8 cellular contexts compared by ENCODE assay signal in the genomic region with DNA sequence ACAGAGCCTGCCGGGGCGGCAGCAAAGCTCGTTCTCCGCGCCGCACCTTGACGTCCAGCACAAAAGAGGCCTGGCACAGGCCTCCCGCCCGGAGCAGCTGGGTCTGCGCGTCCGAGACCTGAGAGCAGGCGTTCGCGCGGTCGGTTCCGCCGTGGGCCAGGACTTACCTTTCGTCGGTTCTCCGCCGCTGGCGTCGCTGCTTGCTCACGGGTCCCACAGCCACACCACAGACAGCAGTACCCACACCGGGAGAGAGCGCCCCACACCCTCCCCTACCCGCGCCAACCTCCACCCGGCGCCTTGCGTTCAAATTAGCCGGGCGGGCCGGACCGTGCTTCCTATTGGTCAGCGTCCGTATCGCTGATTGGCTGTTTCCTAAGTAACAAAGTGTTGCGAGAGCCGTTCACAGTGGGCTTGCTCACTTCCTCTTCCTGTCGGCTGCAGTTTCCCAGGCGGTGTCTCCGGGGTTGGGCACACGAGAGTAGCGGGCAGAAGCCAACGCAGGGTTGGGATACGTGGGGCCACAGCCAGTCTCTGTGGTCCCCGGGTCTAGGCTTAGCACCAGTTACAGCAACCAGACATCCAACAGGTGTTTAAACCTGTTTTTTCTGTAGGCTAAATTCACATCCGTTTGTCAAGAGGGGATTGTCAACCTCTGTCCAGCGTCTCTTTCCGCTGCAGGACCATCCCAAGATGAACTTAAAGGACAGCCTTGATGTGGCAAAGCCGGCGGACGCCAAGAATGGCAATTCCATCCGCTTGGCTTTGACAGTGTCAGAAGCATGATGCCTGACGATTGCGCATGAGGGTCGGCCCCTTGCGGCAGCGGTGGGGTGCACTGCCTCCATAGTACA. TPM values are rescaled to one million over a fixed set of nuclear protein-coding genes. Genes with fewer than 3 reads are reported as not detected.
DNase-seq lines count a peak whose midpoint lies in the region; ATAC-seq lines count a peak whose summit lies in the region.

TSS of gene KIF18B (minus strand) at position 313 of the 854 bp plus-strand sequence. CDS start 11,429 bp downstream, outside the sequence.

- peak; percentile 81 for ATAC-seq in GM18499 (IDR thresholded peaks at IDR 0.05; ENCODE audit: insufficient read depth, unreplicated experiment)
- ATAC-seq in HG02938 (IDR thresholded peaks at IDR 0.05; ENCODE audit: unreplicated experiment) = peak; percentile 77
- peak; percentile 98 to 100 for ATAC-seq in right cardiac atrium
- peak; percentile 97 for ATAC-seq in aorta (ENCODE audit: low FRiP score)

- DNase-seq in NCI-H1930 (lab: John Stamatoyannopoulos, UW) = peak; percentile 92 to 93
- peak; percentile 8 to 91 (median 79) for DNase-seq in anterior cingulate cortex (lab: John Stamatoyannopoulos, UW)
- peak; percentile 88 to 95 (median 93) for DNase-seq in right cardiac atrium
- peak; percentile 87 for DNase-seq in putamen (ENCODE audit: low spot score)
- DNase-seq in aorta = peak; percentile 94

- H3K4me3 ChIP-seq in right cardiac atrium (ENCODE audit: low read length) = peak within 1 kb of the TSS; percentile 40
- H3K4me3 ChIP-seq in aorta (ENCODE audit: low read length in 2 of 2) = peak within 1 kb of the TSS; percentile 27 to 37

- H3K36me3 ChIP-seq in aorta (ENCODE audit: control insufficient read depth in 1 of 2, insufficient read depth in 2 of 2, low read length in 1 of 2) = no peaks in the 10 kb centered on the region

- intact Hi-C loops in T-helper 2 cell treated with Interferon-gamma antibody and Interleukin-4, amounts not matched to agents 100 ng/mL and 5 ng/mL, for 36 hours (cut with micrococcal nuclease) = loop anchor here (1.0 to 10.0 kb wide), 3 partner anchors 21 to 187 kb away; partner anchors contain the start of genes ACBD4, C1QL1, NMT1 and PLCD3
- intact Hi-C loops in right cardiac atrium (cut with DNase I) = no loop called here
- intact Hi-C loops in aorta (cut with DNase I) = no loop called here

- WGBS in right cardiac atrium = 2% methylated on average over 62 of the region's 62 CpGs
- 1% methylated on average over 62 of the region's 62 CpGs for WGBS in aorta, 2 donors

- H3K4me1 ChIP-seq in right cardiac atrium (ENCODE audit: control insufficient read depth, insufficient read depth, low read length) (no peaks in the 10 kb centered on the region), aorta (ENCODE audit: control insufficient read depth in 1 of 2, insufficient read depth in 2 of 2, low read length in 2 of 2) (no peaks in the 10 kb centered on the region)

- H3K27ac ChIP-seq in right cardiac atrium (ENCODE audit: low read length) (peak within 1 kb of the TSS; percentile 1), aorta (ENCODE audit: low read depth in 1 of 2, low read length in 2 of 2) (no peak within 1 kb of the TSS)

- no peaks in the 10 kb centered on the region for H3K9me3 ChIP-seq in right cardiac atrium (ENCODE audit: control insufficient read depth, low read length)
- H3K9me3 ChIP-seq in aorta (ENCODE audit: control insufficient read depth, low read length) = no peaks in the 10 kb centered on the region

- H3K27me3 ChIP-seq in right cardiac atrium (ENCODE audit: control insufficient read depth, insufficient read depth) (no peaks in the 10 kb centered on the region), aorta (ENCODE audit: control insufficient read depth in 1 of 2, insufficient read depth in 2 of 2, low read length in 1 of 2) (no peaks in the 10 kb centered on the region)

RNA-seq across cellular contexts. Expression of gene KIF18B, which starts in this region (rescaled TPM):
- total RNA-seq in T-helper 2 cell treated with Interferon-gamma antibody and Interleukin-4, amounts not matched to agents 100 ng/mL and 5 ng/mL, for 36 hours = 83.6 and 84.5 TPM in 2 replicates
- 1 to 10 TPM in 3 of 4 donors, under 1 TPM in 1; 0.08 to 1.4 (median 1.1) TPM for total RNA-seq in right cardiac atrium
- polyA plus RNA-seq in right cardiac atrium = 0.25 TPM
- total RNA-seq in aorta = 1 to 10 TPM in 1 of 2 donors, under 1 TPM in 1; 0.16 to 1.7 TPM
- under 1 TPM in 1 of 2 donors, not detected in 1; 0.05 TPM for polyA plus RNA-seq in aorta

Comparison
In these comparisons a context has a peak if more than half of its experiments do, and no peak if none do; other contexts are left out.
1. RNA of gene KIF18B (total RNA-seq): 83.6 to 84.5 TPM in T-helper 2 cell treated with Interferon-gamma antibody and Interleukin-4, amounts not matched to agents 100 ng/mL and 5 ng/mL, for 36 hours; 0.16 to 1.7 TPM in aorta and 0.08 to 1.4 TPM in right cardiac atrium; every median in the first group is over 10 times any median in the second.
2. Peak in every context shown above with its lines, with median percentiles within 50 percentile points of each other: ATAC-seq and DNase-seq.